In genomic region chr10:119284679-119285096, GRCh38 we compare ENCODE assay signal across 14 cellular contexts.
DNase-seq lines count a peak whose midpoint lies in the region; ATAC-seq and TF ChIP-seq lines count a peak whose summit lies in the region.
"Had no signal": no experiment of that assay in that cellular context is flagged by ENCODE, and none has a peak within 500 bp of the region (broad histone marks: within the 10 kb centered on the region; RNA-seq: fewer than 3 reads in every experiment).

No MANE protein-coding gene starts in this region.

- no peak for ATAC-seq in activated CD8-positive, alpha-beta memory T cell treated with anti-CD3 and anti-CD28 coated beads, Interleukin-2, amount 10 ng/mL, durations not matched to agents 7 days and 5 days
- ATAC-seq in naive thymus-derived CD4-positive, alpha-beta T cell: no peak
- ATAC-seq in HG02642 (IDR thresholded peaks at IDR 0.05; ENCODE audit: poor library complexity, unreplicated experiment): no peak

- H3K27me3 ChIP-seq in breast epithelium: no peaks in the 10 kb centered on the region
- H3K27me3 ChIP-seq in naive thymus-derived CD4-positive, alpha-beta T cell (ENCODE audit: control insufficient read depth in 2 of 2, insufficient read depth in 2 of 2, low read length in 2 of 2): no peaks in the 10 kb centered on the region
- H3K27me3 ChIP-seq in thyroid gland: no peaks in the 10 kb centered on the region
- H3K27me3 ChIP-seq: cardiac muscle cell had no signal

- H3K4me1 ChIP-seq in breast epithelium: peaks cover 18 to 24% of the 10 kb centered on the region in 2 donors
- H3K4me1 ChIP-seq in naive thymus-derived CD4-positive, alpha-beta T cell (ENCODE audit: control insufficient read depth in 2 of 2, insufficient read depth in 2 of 2, low read length in 2 of 2): peaks cover 34 to 80% of the 10 kb centered on the region in 2 donors
- H3K4me1 ChIP-seq in thyroid gland: peaks cover 83 to 93% of the 10 kb centered on the region in 2 donors

- POLR2A ChIA-PET in naive thymus-derived CD4-positive, alpha-beta T cell (lab: Charles Lee): no interaction called here

- no peaks in the 10 kb centered on the region for H3K27me3 Mint-ChIP-seq in activated CD8-positive, alpha-beta memory T cell treated with anti-CD3 and anti-CD28 coated beads, Interleukin-2, amount 10 ng/mL, durations not matched to agents 7 days and 5 days
- no peaks in the 10 kb centered on the region for H3K27me3 Mint-ChIP-seq in naive thymus-derived CD4-positive, alpha-beta T cell

- H3K27ac Mint-ChIP-seq in activated CD8-positive, alpha-beta memory T cell treated with anti-CD3 and anti-CD28 coated beads, Interleukin-2, amount 10 ng/mL, durations not matched to agents 7 days and 5 days: peak overlapping the region; percentile 91
- peak overlapping the region; percentile 82 to 95 (median 89) for H3K27ac Mint-ChIP-seq in naive thymus-derived CD4-positive, alpha-beta T cell
- H3K27ac Mint-ChIP-seq: HFFc6 had no signal

- intact Hi-C loops in breast epithelium (cut with DNase I; ENCODE audit: low total_unique reads): loop anchor here (2.0 kb wide), 1 partner anchor 34 kb away; no protein-coding TSS in a partner anchor
- intact Hi-C loops in naive thymus-derived CD4-positive, alpha-beta T cell (cut with micrococcal nuclease): loop anchor here (1.0 kb wide), 2 partner anchors 9 to 17 kb away; no protein-coding TSS in a partner anchor
- intact Hi-C loops in thyroid gland (cut with DNase I): no loop called here

- no peaks in the 10 kb centered on the region for H3K9me3 Mint-ChIP-seq in activated CD8-positive, alpha-beta memory T cell treated with anti-CD3 and anti-CD28 coated beads, Interleukin-2, amount 10 ng/mL, durations not matched to agents 7 days and 5 days (ENCODE audit: low read depth)
- H3K9me3 Mint-ChIP-seq in naive thymus-derived CD4-positive, alpha-beta T cell: no peaks in the 10 kb centered on the region
- H3K9me3 Mint-ChIP-seq: HFFc6 had no signal

- no peak for TF ChIP-seq POLR2A in breast epithelium (IDR thresholded peaks at IDR 0.05)
- TF ChIP-seq POLR2A in thyroid gland (IDR thresholded peaks at IDR 0.05): peak in 1 of 2 donors; percentile 41

- H3K4me1 Mint-ChIP-seq in activated CD8-positive, alpha-beta memory T cell treated with anti-CD3 and anti-CD28 coated beads, Interleukin-2, amount 10 ng/mL, durations not matched to agents 7 days and 5 days: peaks cover 67% of the 10 kb centered on the region
- peaks cover 62 to 96% (median 86%) of the 10 kb centered on the region in 7 donors for H3K4me1 Mint-ChIP-seq in naive thymus-derived CD4-positive, alpha-beta T cell

- H3K27ac ChIP-seq in breast epithelium (peak overlapping the region; percentile 73 to 76), thyroid gland (peak overlapping the region; percentile 45 to 87 (median 87))
- peak overlapping the region; percentile 53 for H3K27ac ChIP-seq in naive thymus-derived CD4-positive, alpha-beta T cell (ENCODE audit: low read depth, low read length)
- H3K27ac ChIP-seq: cardiac muscle cell had no signal

- no peaks in the 10 kb centered on the region for H3K36me3 Mint-ChIP-seq in activated CD8-positive, alpha-beta memory T cell treated with anti-CD3 and anti-CD28 coated beads, Interleukin-2, amount 10 ng/mL, durations not matched to agents 7 days and 5 days
- H3K36me3 Mint-ChIP-seq in naive thymus-derived CD4-positive, alpha-beta T cell: no peaks in the 10 kb centered on the region

- DNase-seq in activated CD8-positive, alpha-beta memory T cell treated with anti-CD3 and anti-CD28 coated beads, Interleukin-2, amount 10 ng/mL, durations not matched to agents 7 days and 5 days: no peak
- DNase-seq in activated CD8-positive, alpha-beta memory T cell treated with anti-CD3 and anti-CD28 coated beads for 24 hours: no peak
- DNase-seq in breast epithelium (ENCODE audit: low spot score in 2 of 2): peak in 1 of 2 donors; percentile 76
- DNase-seq in naive thymus-derived CD4-positive, alpha-beta T cell: no peak
- DNase-seq in thyroid gland: peak; percentile 89 to 91
- no peak for DNase-seq in T1000 (lab: John Stamatoyannopoulos, UW)
- DNase-seq in NCI-H128 (lab: John Stamatoyannopoulos, UW; ENCODE audit: unreplicated experiment): no peak
- DNase-seq: activated CD8-positive, alpha-beta memory T cell treated with anti-CD3 and anti-CD28 coated beads, Interleukin-2, amount 50 U/mL, for 48 hours; HFFc6; NCI-H1930; stimulated activated CD4-positive, alpha-beta T cell treated with anti-CD3 and anti-CD28 coated beads, Interleukin-4, amount 100 ng/mL, for 1 hour; substantia nigra had no signal

- 8 to 15% methylated on average over 6 to 7 of the region's 7 CpGs for WGBS in thyroid gland, 2 donors

- H3K9me3 ChIP-seq in breast epithelium (no peaks in the 10 kb centered on the region), thyroid gland (no peaks in the 10 kb centered on the region)
- H3K9me3 ChIP-seq in naive thymus-derived CD4-positive, alpha-beta T cell (ENCODE audit: control insufficient read depth in 2 of 3, low read length in 3 of 3): no peaks in the 10 kb centered on the region

- TF ChIP-seq CTCF in breast epithelium (IDR thresholded peaks at IDR 0.05) (no peak), thyroid gland (IDR thresholded peaks at IDR 0.05) (no peak)

- H3K36me3 ChIP-seq in breast epithelium (no peaks in the 10 kb centered on the region), thyroid gland (no peaks in the 10 kb centered on the region)
- H3K36me3 ChIP-seq in naive thymus-derived CD4-positive, alpha-beta T cell (ENCODE audit: control insufficient read depth in 2 of 3, insufficient read depth in 3 of 3, low read length in 3 of 3): no peaks in the 10 kb centered on the region
- H3K36me3 ChIP-seq: cardiac muscle cell had no signal

- H3K4me3 Mint-ChIP-seq in activated CD8-positive, alpha-beta memory T cell treated with anti-CD3 and anti-CD28 coated beads, Interleukin-2, amount 10 ng/mL, durations not matched to agents 7 days and 5 days: peak overlapping the region; percentile 67
- H3K4me3 Mint-ChIP-seq in naive thymus-derived CD4-positive, alpha-beta T cell: peak overlapping the region; percentile 46 to 85 (median 76)
- H3K4me3 Mint-ChIP-seq: HFFc6 had no signal

- CTCF ChIA-PET in activated CD8-positive, alpha-beta memory T cell treated with anti-CD3 and anti-CD28 coated beads, Interleukin-2, amount 10 ng/mL, durations not matched to agents 7 days and 5 days (lab: Charles Lee): interaction anchor here (2.3 to 4.1 kb wide), 3 partner anchors 13 to 78 kb away, joined by 6 to 17 read pairs (median 10); partner anchors contain the start of gene GRK5
- CTCF ChIA-PET in naive thymus-derived CD4-positive, alpha-beta T cell (lab: Charles Lee): interaction anchor here (1.4 kb wide), 1 partner anchor 161 kb away, joined by 3 read pairs; no protein-coding TSS in a partner anchor

- H3K4me3 ChIP-seq in breast epithelium (peak overlapping the region in 1 of 3 donors; percentile 13), thyroid gland (replicated peaks in 1 of 3) (no peak overlapping the region)
- no peak overlapping the region for H3K4me3 ChIP-seq in naive thymus-derived CD4-positive, alpha-beta T cell (ENCODE audit: low read length)
- H3K4me3 ChIP-seq: cardiac muscle cell had no signal

Comparison
In these comparisons a context has a peak if more than half of its experiments do, and no peak if none do; other contexts are left out.
1. DNase-seq: peak in thyroid gland (2 of 2); none in activated CD8-positive, alpha-beta memory T cell treated with anti-CD3 and anti-CD28 coated beads, Interleukin-2, amount 10 ng/mL, durations not matched to agents 7 days and 5 days (single experiment), activated CD8-positive, alpha-beta memory T cell treated with anti-CD3 and anti-CD28 coated beads for 24 hours (single experiment), naive thymus-derived CD4-positive, alpha-beta T cell (0 of 9), T1000 (single experiment) and NCI-H128 (single experiment).
2. Peak in every context shown above with its lines, with median percentiles within 50 percentile points of each other: H3K27ac ChIP-seq.